In the genomic region with DNA sequence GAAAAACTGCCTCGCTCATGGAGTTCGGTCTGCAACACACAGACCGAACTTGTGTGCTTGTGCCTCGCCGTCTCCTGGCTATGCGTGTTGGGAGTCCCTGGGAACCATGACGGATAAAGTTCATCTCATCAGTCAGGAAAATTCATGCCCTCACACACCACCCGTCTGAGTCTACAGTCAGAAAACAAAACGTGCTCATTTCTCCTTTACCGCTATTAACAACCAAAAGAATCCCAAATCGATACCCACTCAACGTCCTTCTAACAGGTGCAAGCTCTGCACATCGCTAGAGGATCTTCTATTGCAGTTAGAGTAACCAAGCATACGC, we compare ENCODE assay signal across 1 cellular context.
TF ChIP-seq lines count a peak whose summit lies in the region.

No MANE protein-coding gene starts in this region.

TF ChIP-seq in IMR-90, 13 proteins besides CTCF, POLR2A, EP300 and RAD21 (continued from another document):
- TF ChIP-seq FOS (IDR thresholded peaks at IDR 0.05; ENCODE audit: low read depth, low read length) (no peak), MXI1 (IDR thresholded peaks at IDR 0.05; ENCODE audit: borderline replicate concordance, low read depth, low read length) (no peak), MAZ (IDR thresholded peaks at IDR 0.05; ENCODE audit: borderline replicate concordance, low read depth, low read length) (no peak), MAFK (IDR thresholded peaks at IDR 0.05; ENCODE audit: low read depth, low read length) (no peak)
TF ChIP-seq in IMR-90: peak in this region for 0.
